ENCODE assay signal across 16 cellular contexts in the genomic region with DNA sequence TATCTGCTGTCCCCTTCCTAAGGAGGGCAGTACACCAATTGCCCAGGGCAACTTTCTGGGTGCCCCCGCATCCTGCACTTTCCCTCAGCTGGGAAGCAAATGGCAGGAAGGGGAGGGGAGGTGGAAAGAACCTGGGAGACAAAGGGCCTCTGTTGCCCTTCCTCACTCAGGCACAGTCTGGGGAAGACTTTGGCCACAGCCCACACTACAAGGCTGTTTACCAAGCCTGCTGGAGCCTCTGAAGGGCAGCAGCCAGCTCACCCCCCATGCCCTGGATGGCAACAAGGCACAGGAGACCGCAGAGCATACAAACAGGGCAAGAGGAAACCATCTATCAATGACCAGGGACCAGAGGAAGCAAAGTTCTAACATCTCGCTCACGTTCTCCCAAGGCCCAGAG. TPM values are rescaled to one million over a fixed set of nuclear protein-coding genes. Genes with fewer than 3 reads are reported as not detected.
DNase-seq lines count a peak whose midpoint lies in the region; TF ChIP-seq lines count a peak whose summit lies in the region.
"Had no signal": no experiment of that assay in that cellular context is flagged by ENCODE, and none has a peak within 500 bp of the region (broad histone marks: within the 10 kb centered on the region; RNA-seq: fewer than 3 reads in every experiment).

No MANE protein-coding gene starts in this region.

- no peak for TF ChIP-seq EP300 in transverse colon (IDR thresholded peaks at IDR 0.05; ENCODE audit: low read depth)

- peak; percentile 51 for DNase-seq in RPMI7951 (ENCODE audit: low read depth)
- peak; percentile 65 for DNase-seq in foreskin melanocyte
- peak; percentile 44 for DNase-seq in osteocyte (ENCODE audit: extremely low spot score, unreplicated experiment)
- no peak for DNase-seq in transverse colon
- DNase-seq in DMS79 treated with DMSO at 0.1 percent for 48 hours (lab: John Stamatoyannopoulos, UW), result no peak
- no peak for DNase-seq in activated CD4-positive, alpha-beta T cell treated with anti-CD3 and anti-CD28 coated beads, Interleukin-2, amount 10 ng/mL, durations not matched to agents 7 days and 5 days
- DNase-seq in CD1c-positive myeloid dendritic cell (ENCODE audit: extremely low spot score), result no peak
- DNase-seq: BE2C; CD8-positive, alpha-beta T cell; EL; H9; IMR-90; NCI-H1417; NCI-H2081; NCI-H510A treated with DMSO at 0.1 percent for 48 hours; SIG-M5 had no signal

- WGBS in transverse colon (ENCODE audit: low coverage in 1 of 2), 2 donors, result 50% methylated on average over 4 of the region's 4 CpGs; no CpG with 5 or more reads in 1 of the 2 donors

- in situ Hi-C loops in transverse colon (cut with MboI; ENCODE audit: low pct_ligation_motif_present in 1 of 4, low pct_unique_long_range_greater_than_20kb in 1 of 4, low sequenced_read_pairs in 3 of 4), result no loop called here

- H3K27me3 ChIP-seq in transverse colon, result no peaks in the 10 kb centered on the region
- H3K27me3 ChIP-seq: BE2C had no signal

- CTCF ChIA-PET in activated CD4-positive, alpha-beta T cell treated with anti-CD3 and anti-CD28 coated beads, Interleukin-2, amount 10 ng/mL, durations not matched to agents 7 days and 5 days (lab: Charles Lee), result no interaction called here

- no peaks in the 10 kb centered on the region for H3K27me3 Mint-ChIP-seq in osteocyte (ENCODE audit: unreplicated experiment)
- H3K27me3 Mint-ChIP-seq in activated CD4-positive, alpha-beta T cell treated with anti-CD3 and anti-CD28 coated beads, Interleukin-2, amount 10 ng/mL, durations not matched to agents 7 days and 5 days, result no peaks in the 10 kb centered on the region

- H3K9me3 Mint-ChIP-seq in osteocyte (ENCODE audit: unreplicated experiment), result no peaks in the 10 kb centered on the region
- H3K9me3 Mint-ChIP-seq in activated CD4-positive, alpha-beta T cell treated with anti-CD3 and anti-CD28 coated beads, Interleukin-2, amount 10 ng/mL, durations not matched to agents 7 days and 5 days, result no peaks in the 10 kb centered on the region
- H3K9me3 Mint-ChIP-seq: CD8-positive, alpha-beta T cell; H9 had no signal

- no peaks in the 10 kb centered on the region for H3K36me3 ChIP-seq in transverse colon
- H3K36me3 ChIP-seq: BE2C had no signal

- H3K4me3 ChIP-seq in transverse colon, result no peak overlapping the region

- no peak overlapping the region for H3K4me3 Mint-ChIP-seq in osteocyte (ENCODE audit: unreplicated experiment)
- H3K4me3 Mint-ChIP-seq in activated CD4-positive, alpha-beta T cell treated with anti-CD3 and anti-CD28 coated beads, Interleukin-2, amount 10 ng/mL, durations not matched to agents 7 days and 5 days, result no peak overlapping the region
- H3K4me3 Mint-ChIP-seq: CD8-positive, alpha-beta T cell; H9 had no signal

- POLR2A ChIA-PET in activated CD4-positive, alpha-beta T cell treated with anti-CD3 and anti-CD28 coated beads, Interleukin-2, amount 10 ng/mL, durations not matched to agents 7 days and 5 days (lab: Charles Lee), result no interaction called here

- peaks cover 6 to 26% (median 22%) of the 10 kb centered on the region in 4 donors for H3K4me1 ChIP-seq in transverse colon
- H3K4me1 ChIP-seq: BE2C had no signal

- intact Hi-C loops in transverse colon (cut with DNase I; ENCODE audit: low total_unique reads), result no loop called here

- TF ChIP-seq CTCF in osteocyte (IDR thresholded peaks at IDR 0.05) (no peak), transverse colon (IDR thresholded peaks at IDR 0.05) (no peak)

- TF ChIP-seq POLR2A in transverse colon (IDR thresholded peaks at IDR 0.05), result no peak

- no peaks in the 10 kb centered on the region for H3K36me3 Mint-ChIP-seq in osteocyte (ENCODE audit: unreplicated experiment)
- H3K36me3 Mint-ChIP-seq in activated CD4-positive, alpha-beta T cell treated with anti-CD3 and anti-CD28 coated beads, Interleukin-2, amount 10 ng/mL, durations not matched to agents 7 days and 5 days (ENCODE audit: low read depth), result no peaks in the 10 kb centered on the region
- H3K36me3 Mint-ChIP-seq: CD8-positive, alpha-beta T cell had no signal

- no peaks in the 10 kb centered on the region for H3K9me3 ChIP-seq in transverse colon
- H3K9me3 ChIP-seq: BE2C had no signal

- H3K27ac ChIP-seq in transverse colon, result peak overlapping the region; percentile 16 to 46 (median 34)

- no peak overlapping the region for H3K27ac Mint-ChIP-seq in osteocyte (ENCODE audit: unreplicated experiment)
- no peak overlapping the region for H3K27ac Mint-ChIP-seq in activated CD4-positive, alpha-beta T cell treated with anti-CD3 and anti-CD28 coated beads, Interleukin-2, amount 10 ng/mL, durations not matched to agents 7 days and 5 days
- H3K27ac Mint-ChIP-seq: CD8-positive, alpha-beta T cell; H9 had no signal

- H3K4me1 Mint-ChIP-seq in osteocyte (ENCODE audit: unreplicated experiment), result peaks cover 10% of the 10 kb centered on the region
- H3K4me1 Mint-ChIP-seq in activated CD4-positive, alpha-beta T cell treated with anti-CD3 and anti-CD28 coated beads, Interleukin-2, amount 10 ng/mL, durations not matched to agents 7 days and 5 days, result no peaks in the 10 kb centered on the region

RNA-seq across cellular contexts. Expression of gene ARRDC4, which starts 42.4 kb away (rescaled TPM):
- total RNA-seq in RPMI7951 (2014; rRNA removed; shearing (Covaris generic)), result 4.0 and 4.6 TPM in 2 replicates
- 14.9 and 15.3 TPM in 2 replicates for total RNA-seq in osteocyte
- 100 to 1,000 TPM in 1 of 4 donors, 10 to 100 TPM in 3; 35.9 to 188 (median 70.7) TPM for total RNA-seq in transverse colon
- total RNA-seq in activated CD4-positive, alpha-beta T cell treated with anti-CD3 and anti-CD28 coated beads, Interleukin-2, amount 10 ng/mL, durations not matched to agents 7 days and 5 days, result under 1 TPM; 0.52 to 0.56 TPM

Comparison
In these comparisons a context has a peak if more than half of its experiments do, and no peak if none do; other contexts are left out.
1. DNase-seq: peak in RPMI7951 (single experiment), foreskin melanocyte (single experiment) and osteocyte (single experiment); none in transverse colon (single experiment), DMS79 treated with DMSO at 0.1 percent for 48 hours (single experiment), activated CD4-positive, alpha-beta T cell treated with anti-CD3 and anti-CD28 coated beads, Interleukin-2, amount 10 ng/mL, durations not matched to agents 7 days and 5 days (single experiment) and CD1c-positive myeloid dendritic cell (single experiment).